ENCODE assay signal across 8 cellular contexts in genomic region chr7:158655931-158656441, GRCh38. TPM values are rescaled to one million over a fixed set of nuclear protein-coding genes. Genes with fewer than 3 reads are reported as not detected.
A peak's percentile ranks its signal among the peaks of the same experiment; 100 is the strongest.
DNase-seq lines count a peak whose midpoint lies in the region; ATAC-seq and TF ChIP-seq lines count a peak whose summit lies in the region.

No MANE protein-coding gene starts in this region.

- no peak overlapping the region for H3K4me3 Mint-ChIP-seq in activated naive CD8-positive, alpha-beta T cell treated with anti-CD3 and anti-CD28 coated beads, Interleukin-2, amount 10 ng/mL, durations not matched to agents 7 days and 5 days
- no peak overlapping the region for H3K4me3 Mint-ChIP-seq in HFFc6

- POLR2A ChIA-PET in activated naive CD8-positive, alpha-beta T cell treated with anti-CD3 and anti-CD28 coated beads, Interleukin-2, amount 10 ng/mL, durations not matched to agents 7 days and 5 days (lab: Charles Lee) = no interaction called here

- DNase-seq in GM12864 (ENCODE audit: low read depth) (peak; percentile 90), NCI-H446 treated with DMSO at 0.1 percent for 48 hours (lab: John Stamatoyannopoulos, UW) (no peak), HFFc6 (no peak), Karpas-422 (no peak)
- no peak for DNase-seq in activated naive CD8-positive, alpha-beta T cell treated with anti-CD3 and anti-CD28 coated beads, Interleukin-2, amount 10 ng/mL, durations not matched to agents 7 days and 5 days
- no peak for DNase-seq in effector memory CD4-positive, alpha-beta T cell

- H3K27me3 ChIP-seq in effector memory CD4-positive, alpha-beta T cell (replicated peaks; ENCODE audit: control insufficient read depth, insufficient read depth, low read length, poor library complexity, severe bottlenecking) = no peaks in the 10 kb centered on the region
- no peaks in the 10 kb centered on the region for H3K27me3 ChIP-seq in Karpas-422 (ENCODE audit: low read length)

- no peaks in the 10 kb centered on the region for H3K9me3 ChIP-seq in effector memory CD4-positive, alpha-beta T cell (ENCODE audit: control insufficient read depth, low read length)
- no peaks in the 10 kb centered on the region for H3K9me3 ChIP-seq in Karpas-422 (ENCODE audit: low read length)

- TF ChIP-seq CTCF in GM12864 (IDR thresholded peaks at IDR 0.05; ENCODE audit: low read depth, low read length, missing control alignments) = no peak
- TF ChIP-seq CTCF in HFFc6 (IDR thresholded peaks at IDR 0.05) = no peak

- H3K4me3 ChIP-seq in GM12864 (ENCODE audit: low read depth, low read length) (no peak overlapping the region), Karpas-422 (ENCODE audit: low read length) (no peak overlapping the region)
- H3K4me3 ChIP-seq in effector memory CD4-positive, alpha-beta T cell (ENCODE audit: insufficient read depth, low read depth, low read length, poor library complexity, severe bottlenecking) = no peak overlapping the region

- no peaks in the 10 kb centered on the region for H3K9me2 ChIP-seq in Karpas-422 (replicated peaks; ENCODE audit: insufficient read depth, low read length)

- H3K36me3 Mint-ChIP-seq in activated naive CD8-positive, alpha-beta T cell treated with anti-CD3 and anti-CD28 coated beads, Interleukin-2, amount 10 ng/mL, durations not matched to agents 7 days and 5 days = peaks cover 34% of the 10 kb centered on the region
- H3K36me3 Mint-ChIP-seq in HFFc6 (ENCODE audit: low read depth) = peaks cover 30% of the 10 kb centered on the region

- H3K4me1 ChIP-seq in effector memory CD4-positive, alpha-beta T cell (ENCODE audit: control insufficient read depth, insufficient read depth, low read length, poor library complexity, severe bottlenecking) = no peaks in the 10 kb centered on the region
- H3K4me1 ChIP-seq in Karpas-422 (ENCODE audit: low read length) = peaks cover 2% of the 10 kb centered on the region

- peaks cover 4% of the 10 kb centered on the region for H3K4me1 Mint-ChIP-seq in activated naive CD8-positive, alpha-beta T cell treated with anti-CD3 and anti-CD28 coated beads, Interleukin-2, amount 10 ng/mL, durations not matched to agents 7 days and 5 days
- H3K4me1 Mint-ChIP-seq in HFFc6 (ENCODE audit: low read depth) = peaks cover 13% of the 10 kb centered on the region

- no peak overlapping the region for H2AFZ ChIP-seq in Karpas-422 (ENCODE audit: low read length)

- H3K79me2 ChIP-seq in Karpas-422 (ENCODE audit: low read length) = 0 out of 2 replicates have a peak, but pooled peaks cover 2% of the 10 kb centered on the region

- no peak overlapping the region for H3K9ac ChIP-seq in Karpas-422 (ENCODE audit: low read length)

- H3K4me2 ChIP-seq in Karpas-422 (ENCODE audit: low read depth, low read length, poor library complexity, severe bottlenecking) = no peak overlapping the region

- no peak overlapping the region for H3K27ac ChIP-seq in effector memory CD4-positive, alpha-beta T cell (ENCODE audit: insufficient read depth, low read length, poor library complexity, severe bottlenecking)
- H3K27ac ChIP-seq in Karpas-422 (ENCODE audit: low read length) = no peak overlapping the region

- no peaks in the 10 kb centered on the region for H3K36me3 ChIP-seq in effector memory CD4-positive, alpha-beta T cell (ENCODE audit: control insufficient read depth, insufficient read depth, low read length)
- H3K36me3 ChIP-seq in Karpas-422 (ENCODE audit: insufficient read depth, low read length) = peaks cover 49% of the 10 kb centered on the region; the same call in 1 of the 2 replicates

- H4K20me1 ChIP-seq in Karpas-422 (ENCODE audit: insufficient read depth, low read depth, low read length) = no peaks in the 10 kb centered on the region

- no peaks in the 10 kb centered on the region for H3K9me3 Mint-ChIP-seq in activated naive CD8-positive, alpha-beta T cell treated with anti-CD3 and anti-CD28 coated beads, Interleukin-2, amount 10 ng/mL, durations not matched to agents 7 days and 5 days
- no peaks in the 10 kb centered on the region for H3K9me3 Mint-ChIP-seq in HFFc6

- H3K27me3 Mint-ChIP-seq in activated naive CD8-positive, alpha-beta T cell treated with anti-CD3 and anti-CD28 coated beads, Interleukin-2, amount 10 ng/mL, durations not matched to agents 7 days and 5 days = no peaks in the 10 kb centered on the region
- no peaks in the 10 kb centered on the region; the same call in 1 of the 2 replicates for H3K27me3 Mint-ChIP-seq in HFFc6 (ENCODE audit: insufficient read depth)

- no peak overlapping the region for H3K27ac Mint-ChIP-seq in activated naive CD8-positive, alpha-beta T cell treated with anti-CD3 and anti-CD28 coated beads, Interleukin-2, amount 10 ng/mL, durations not matched to agents 7 days and 5 days
- no peak overlapping the region for H3K27ac Mint-ChIP-seq in HFFc6

- ATAC-seq in GM19467 (IDR thresholded peaks at IDR 0.05; ENCODE audit: unreplicated experiment) (peak; percentile 90), HG03280 (IDR thresholded peaks at IDR 0.05; ENCODE audit: unreplicated experiment) (peak; percentile 95)
- peak; percentile 79 for ATAC-seq in activated naive CD8-positive, alpha-beta T cell treated with anti-CD3 and anti-CD28 coated beads, Interleukin-2, amount 10 ng/mL, durations not matched to agents 7 days and 5 days (ENCODE audit: low read depth)

RNA-seq across cellular contexts. Expression of gene NCAPG2, which starts 48.6 kb away (rescaled TPM):
- 100 to 1,000 TPM; 123 to 126 TPM for total RNA-seq in activated naive CD8-positive, alpha-beta T cell treated with anti-CD3 and anti-CD28 coated beads, Interleukin-2, amount 10 ng/mL, durations not matched to agents 7 days and 5 days
- 10 to 100 TPM; 27.1 to 60.3 (median 54.8) TPM for total RNA-seq in HFFc6 (2021; fragmentation: NEBNext Ultra II Directional; extraction: Animal tissue kit (Norgen Biotek cat#: 25700))
- total RNA-seq in Karpas-422 (2014; rRNA removed; shearing (Covaris generic); ENCODE audit: low replicate concordance) = 23.4 and 26.0 TPM in 2 replicates
